29 cellular contexts compared by ENCODE assay signal in the genomic region with DNA sequence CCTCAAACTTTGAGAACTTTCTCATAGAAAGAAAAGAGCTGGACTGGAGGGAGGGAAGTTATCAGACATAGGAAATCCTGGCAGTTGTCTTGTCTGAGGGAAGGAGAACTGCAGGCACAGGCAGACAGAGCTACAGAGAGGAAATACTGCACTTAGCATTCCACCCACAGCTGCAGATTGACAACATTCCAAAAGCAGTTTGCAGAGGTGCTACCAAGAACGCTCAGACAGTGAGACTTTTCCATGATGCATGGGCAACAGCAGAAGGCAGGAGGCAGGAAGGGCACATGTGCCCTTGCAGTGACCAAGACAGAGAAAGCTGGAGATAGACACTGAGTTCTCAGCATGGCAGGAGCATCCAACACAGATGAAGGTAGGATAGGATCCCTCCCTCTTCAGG.
DNase-seq lines count a peak whose midpoint lies in the region; ATAC-seq, FAIRE-seq and TF ChIP-seq lines count a peak whose summit lies in the region.
"Had no signal": no experiment of that assay in that cellular context is flagged by ENCODE, and none has a peak within 500 bp of the region (broad histone marks: within the 10 kb centered on the region; RNA-seq: fewer than 3 reads in every experiment).

No MANE protein-coding gene starts in this region.

- ATAC-seq in pancreas: no peak
- ATAC-seq in HG02571 (IDR thresholded peaks at IDR 0.05; ENCODE audit: unreplicated experiment): no peak
- ATAC-seq: activated CD8-positive, alpha-beta memory T cell treated with anti-CD3 and anti-CD28 coated beads, Interleukin-2, amount 10 ng/mL, durations not matched to agents 7 days and 5 days; activated T-cell treated with anti-CD3 and anti-CD28 coated beads, Interleukin-2, amount 50 U/mL, for 72 hours; PC-3 had no signal

- H3K27ac ChIP-seq in pancreas (no peak overlapping the region), Karpas-422 (ENCODE audit: low read length) (no peak overlapping the region)
- H3K27ac ChIP-seq: BLaER1, prostate gland, skin epidermis, upper lobe of left lung had no signal

- H3K4me1 ChIP-seq in pancreas (no peaks in the 10 kb centered on the region), Karpas-422 (ENCODE audit: low read length) (no peaks in the 10 kb centered on the region)
- H3K4me1 ChIP-seq: prostate gland had no signal

- no peak for FAIRE-seq in pancreas (lab: Jason Lieb, UNC)
- FAIRE-seq: endothelial cell of umbilical vein, GM12878 had no signal

- no peaks in the 10 kb centered on the region for H3K27me3 Mint-ChIP-seq in nephron progenitor cell (ENCODE audit: low read depth, poor library complexity)
- H3K27me3 Mint-ChIP-seq: activated CD8-positive, alpha-beta memory T cell treated with anti-CD3 and anti-CD28 coated beads, Interleukin-2, amount 10 ng/mL, durations not matched to agents 7 days and 5 days; IgD-negative memory B cell had no signal

- peaks cover 15% of the 10 kb centered on the region for H3K4me1 Mint-ChIP-seq in nephron progenitor cell
- H3K4me1 Mint-ChIP-seq: activated CD8-positive, alpha-beta memory T cell treated with anti-CD3 and anti-CD28 coated beads, Interleukin-2, amount 10 ng/mL, durations not matched to agents 7 days and 5 days; IgD-negative memory B cell had no signal

- 0 to 3% methylated on average over 1 of the region's 1 CpG for WGBS in pancreas, 2 donors

- intact Hi-C loops in pancreas (cut with DNase I): no loop called here

- peaks cover 3% of the 10 kb centered on the region for H3K9me3 Mint-ChIP-seq in nephron progenitor cell

- no peaks in the 10 kb centered on the region for H3K36me3 ChIP-seq in pancreas
- H3K36me3 ChIP-seq in Karpas-422 (ENCODE audit: insufficient read depth, low read length): no peaks in the 10 kb centered on the region
- H3K36me3 ChIP-seq: BLaER1, prostate gland, upper lobe of left lung had no signal

- H3K27me3 ChIP-seq in pancreas (no peaks in the 10 kb centered on the region), Karpas-422 (ENCODE audit: low read length) (no peaks in the 10 kb centered on the region)
- H3K27me3 ChIP-seq: BLaER1, upper lobe of left lung had no signal

- H3K4me3 ChIP-seq in pancreas (no peak overlapping the region), Karpas-422 (ENCODE audit: low read length) (no peak overlapping the region)
- H3K4me3 ChIP-seq: BLaER1, GM12878, prostate gland, skin epidermis, upper lobe of left lung had no signal

- H3K9me3 ChIP-seq in pancreas (no peaks in the 10 kb centered on the region), Karpas-422 (ENCODE audit: low read length) (no peaks in the 10 kb centered on the region)
- H3K9me3 ChIP-seq: BLaER1, prostate gland, upper lobe of left lung had no signal

- H3K27ac Mint-ChIP-seq in nephron progenitor cell: peak overlapping the region; percentile 32
- H3K27ac Mint-ChIP-seq: activated CD8-positive, alpha-beta memory T cell treated with anti-CD3 and anti-CD28 coated beads, Interleukin-2, amount 10 ng/mL, durations not matched to agents 7 days and 5 days; activated T-cell treated with anti-CD3 and anti-CD28 coated beads, Interleukin-2, amount 50 U/mL, for 72 hours; IgD-negative memory B cell had no signal

- no peaks in the 10 kb centered on the region for H3K36me3 Mint-ChIP-seq in nephron progenitor cell (ENCODE audit: low read depth)
- H3K36me3 Mint-ChIP-seq: activated CD8-positive, alpha-beta memory T cell treated with anti-CD3 and anti-CD28 coated beads, Interleukin-2, amount 10 ng/mL, durations not matched to agents 7 days and 5 days; IgD-negative memory B cell had no signal

- DNase-seq in EL (peak; percentile 2), UCSD-AML1 (lab: John Stamatoyannopoulos, UW; ENCODE audit: unreplicated experiment) (peak; percentile 15), iPS-NIHi7 (ENCODE audit: extremely low spot score) (peak; percentile 18), nephron progenitor cell (no peak), NCI-H1092 (lab: John Stamatoyannopoulos, UW) (no peak), pancreas (no peak), Karpas-422 (no peak)
- DNase-seq: activated CD4-positive, alpha-beta T cell treated with anti-CD3 and anti-CD28 coated beads, Interleukin-2, amount 50 U/mL, for 1 hour; activated CD8-positive, alpha-beta memory T cell treated with anti-CD3 and anti-CD28 coated beads, Interleukin-2, amount 10 ng/mL, durations not matched to agents 7 days and 5 days; activated naive CD4-positive, alpha-beta T cell treated with anti-CD3 and anti-CD28 coated beads, Interleukin-2, amount 50 U/mL, for 16 hours; activated T-cell treated with anti-CD3 and anti-CD28 coated beads, Interleukin-2, amount 50 U/mL, for 72 hours; aorta; central memory CD4-positive, alpha-beta T cell; DMS79; left cardiac atrium; NCI-H1417 treated with DMSO at 0.1 percent for 48 hours; NCI-H446; PC-3; SHP77 treated with DMSO at 0.1 percent for 48 hours; stimulated activated CD4-positive, alpha-beta T cell treated with anti-CD3 and anti-CD28 coated beads, Interleukin-2, amount 100 ng/mL, for 24 hours; T-helper 9 cell; upper lobe of left lung had no signal

- H3K4me3 Mint-ChIP-seq in nephron progenitor cell: no peak overlapping the region
- H3K4me3 Mint-ChIP-seq: activated CD8-positive, alpha-beta memory T cell treated with anti-CD3 and anti-CD28 coated beads, Interleukin-2, amount 10 ng/mL, durations not matched to agents 7 days and 5 days; activated T-cell treated with anti-CD3 and anti-CD28 coated beads, Interleukin-2, amount 50 U/mL, for 72 hours; IgD-negative memory B cell had no signal

- no peaks in the 10 kb centered on the region for H3K9me2 ChIP-seq in Karpas-422 (replicated peaks; ENCODE audit: insufficient read depth, low read length)

- H3K4me2 ChIP-seq in Karpas-422 (ENCODE audit: low read depth, low read length, poor library complexity, severe bottlenecking): no peak overlapping the region
- H3K4me2 ChIP-seq: BLaER1 had no signal

- H2AFZ ChIP-seq in Karpas-422 (ENCODE audit: low read length): no peak overlapping the region

- TF ChIP-seq CTCF in nephron progenitor cell (IDR thresholded peaks at IDR 0.05): no peak
- TF ChIP-seq CTCF in pancreas (IDR thresholded peaks at IDR 0.05): no peak

- no peaks in the 10 kb centered on the region for H4K20me1 ChIP-seq in Karpas-422 (ENCODE audit: insufficient read depth, low read depth, low read length)
- H4K20me1 ChIP-seq: BLaER1 had no signal

- no peak overlapping the region for H3K9ac ChIP-seq in Karpas-422 (ENCODE audit: low read length)
- H3K9ac ChIP-seq: BLaER1 had no signal

- H3K79me2 ChIP-seq in Karpas-422 (ENCODE audit: low read length): no peaks in the 10 kb centered on the region

Comparison
In these comparisons a context has a peak if more than half of its experiments do, and no peak if none do; other contexts are left out.
1. DNase-seq: peak in EL (single experiment), UCSD-AML1 (single experiment) and iPS-NIHi7 (single experiment); none in nephron progenitor cell (single experiment), NCI-H1092 (single experiment), pancreas (0 of 6) and Karpas-422 (single experiment).